In genomic region chr5:57174128-57174849, GRCh38 we compare ENCODE assay signal across 8 cellular contexts. TPM values are rescaled to one million over a fixed set of nuclear protein-coding genes. Genes with fewer than 3 reads are reported as not detected.
DNase-seq lines count a peak whose midpoint lies in the region; ATAC-seq and TF ChIP-seq lines count a peak whose summit lies in the region.

No MANE protein-coding gene starts in this region.

- under 1% methylated on average over 38 of the region's 47 CpGs for WGBS in suprapubic skin

- no peak for TF ChIP-seq EP300 in suprapubic skin (IDR thresholded peaks at IDR 0.05)

- H3K27ac Mint-ChIP-seq in T-helper 17 cell: peak overlapping the region; percentile 99

- no peaks in the 10 kb centered on the region for H3K27me3 Mint-ChIP-seq in T-helper 17 cell

- TF ChIP-seq POLR2A in suprapubic skin (IDR thresholded peaks at IDR 0.05): peak in 1 of 2 donors; percentile 4

- intact Hi-C loops in dorsolateral prefrontal cortex (cut with DNase I): loop anchor here (5.0 to 10.0 kb wide), 3 partner anchors 139 to 1182 kb away; partner anchors contain the start of genes IL6ST (in 1 of the 2) and MAP3K1 (in 1 of the 2)

- peaks cover 29% of the 10 kb centered on the region for H3K4me1 Mint-ChIP-seq in T-helper 17 cell

- no peaks in the 10 kb centered on the region for H3K27me3 ChIP-seq in dorsolateral prefrontal cortex
- H3K27me3 ChIP-seq in suprapubic skin: no peaks in the 10 kb centered on the region

- H3K9me3 ChIP-seq in T-helper 17 cell (ENCODE audit: control insufficient read depth, low read length, poor library complexity, severe bottlenecking) (no peaks in the 10 kb centered on the region), suprapubic skin (no peaks in the 10 kb centered on the region)

- peak overlapping the region; percentile 92 to 100 (median 100) for H3K27ac ChIP-seq in dorsolateral prefrontal cortex
- H3K27ac ChIP-seq in suprapubic skin: peak overlapping the region; percentile 100

- H3K36me3 ChIP-seq in suprapubic skin: no peaks in the 10 kb centered on the region

- H3K4me1 ChIP-seq in suprapubic skin: peaks cover 50% of the 10 kb centered on the region

- peaks cover 3% of the 10 kb centered on the region for H3K36me3 Mint-ChIP-seq in T-helper 17 cell (ENCODE audit: low read depth)

- TF ChIP-seq CTCF in dorsolateral prefrontal cortex (IDR thresholded peaks at IDR 0.05 in 54 of 56, conservative IDR thresholded peaks at IDR 0.05 in 2 of 56; ENCODE audit: low read depth in 1 of 56, partially characterized antibody in 56 of 56) (peak in 1 of 56 donors; percentile 3), suprapubic skin (IDR thresholded peaks at IDR 0.05) (no peak)

- peak; percentile 80 for DNase-seq in activated effector memory CD4-positive, alpha-beta T cell treated with anti-CD3 and anti-CD28 coated beads, Interleukin-2, amount 50 U/mL, for 16 hours
- DNase-seq in activated effector memory CD4-positive, alpha-beta T cell treated with Interleukin-2 at 50 U/mL for 16 hours: no peak
- DNase-seq in T-helper 17 cell: peak in 1 of 3 donors; percentile 41
- peak in 7 of 10 donors; percentile 14 to 54 (median 22) for DNase-seq in dorsolateral prefrontal cortex
- peak; percentile 61 for DNase-seq in medulla oblongata (ENCODE audit: extremely low spot score)
- no peak for DNase-seq in suprapubic skin (ENCODE audit: low spot score in 2 of 2)
- no peak for DNase-seq in NCI-H2107 treated with DMSO at 0.1 percent for 48 hours (lab: John Stamatoyannopoulos, UW; ENCODE audit: unreplicated experiment)

- ATAC-seq in HG03159 (IDR thresholded peaks at IDR 0.05; ENCODE audit: unreplicated experiment): peak; percentile 4
- ATAC-seq in T-helper 17 cell: no peak

- peak overlapping the region; percentile 68 to 100 (median 92) for H3K4me3 ChIP-seq in dorsolateral prefrontal cortex
- H3K4me3 ChIP-seq in suprapubic skin: peak overlapping the region; percentile 99

- H3K4me3 Mint-ChIP-seq in T-helper 17 cell: peak overlapping the region; percentile 99

RNA-seq across cellular contexts. Expression of gene GPBP1, which starts 0.4 kb away (rescaled TPM):
- total RNA-seq in T-helper 17 cell (100 to 1,000 TPM; 135 to 136 TPM), dorsolateral prefrontal cortex (100 to 1,000 TPM in 111 of 120 experiments, 10 to 100 TPM in 9; 86.6 to 165 (median 112) TPM), suprapubic skin (10 to 100 TPM; 49.3 to 74.8 (median 62.5) TPM)

Comparison
In these comparisons a context has a peak if more than half of its experiments do, and no peak if none do; other contexts are left out.
1. DNase-seq: peak in activated effector memory CD4-positive, alpha-beta T cell treated with anti-CD3 and anti-CD28 coated beads, Interleukin-2, amount 50 U/mL, for 16 hours (single experiment), dorsolateral prefrontal cortex (7 of 10) and medulla oblongata (single experiment); none in activated effector memory CD4-positive, alpha-beta T cell treated with Interleukin-2 at 50 U/mL for 16 hours (single experiment), suprapubic skin (0 of 2) and NCI-H2107 treated with DMSO at 0.1 percent for 48 hours (single experiment).